ENCODE assay signal across 8 cellular contexts in genomic region chr7:44735403-44736165, GRCh38. TPM values are rescaled to one million over a fixed set of nuclear protein-coding genes. Genes with fewer than 3 reads are reported as not detected.
DNase-seq lines count a peak whose midpoint lies in the region; ATAC-seq, FAIRE-seq and TF ChIP-seq lines count a peak whose summit lies in the region.

No MANE protein-coding gene starts in this region.

- no peaks in the 10 kb centered on the region for H3K27me3 ChIP-seq in K562 (ENCODE audit: control insufficient read depth in 2 of 2, insufficient read depth in 2 of 2, low read length in 2 of 2)
- no peaks in the 10 kb centered on the region for H3K27me3 ChIP-seq in spleen (replicated peaks in 1 of 7)
- H3K27me3 ChIP-seq in dorsolateral prefrontal cortex: no peaks in the 10 kb centered on the region

- H3K36me3 ChIP-seq in K562 (ENCODE audit: control insufficient read depth, insufficient read depth, low read length): no peaks in the 10 kb centered on the region
- no peaks in the 10 kb centered on the region for H3K36me3 ChIP-seq in spleen

- no TSS peak for BruUV-seq in K562 (replicated peaks; lab: Mats Ljungman, UMichigan)

- no peak for FAIRE-seq in K562 (lab: Jason Lieb, UNC)

- H3K79me2 ChIP-seq in K562 (ENCODE audit: control insufficient read depth, insufficient read depth, low read length): no peaks in the 10 kb centered on the region

- CTCF ChIA-PET in K562 (lab: Yijun Ruan, JAX; ENCODE audit: low intra/inter-chr PET ratio): no interaction called here

- no peak overlapping the region for H2AFZ ChIP-seq in K562 (ENCODE audit: low read depth, low read length)

- no peak for TF ChIP-seq RAD21 in K562 (CRISPR knock-in tag; conservative IDR thresholded peaks at IDR 0.05 in 1 of 2, IDR thresholded peaks at IDR 0.05 in 1 of 2)

- in situ Hi-C loops in K562 (cut with MboI): no loop called here

- H3K4me2 ChIP-seq in K562 (ENCODE audit: insufficient read depth, low read length): no peak overlapping the region

- no peaks in the 10 kb centered on the region for H3K9me1 ChIP-seq in K562 (ENCODE audit: control insufficient read depth, insufficient read depth, low read length)

- DNase-seq in NCI-H460 (ENCODE audit: extremely low read depth, low read depth) (peak; percentile 96), K562 (ENCODE audit: extremely low read depth in 1 of 4, low spot score in 3 of 4) (no peak), spleen (peak; percentile 10), OCI-M1 (lab: John Stamatoyannopoulos, UW) (no peak), dorsolateral prefrontal cortex (no peak), NCI-H748 (lab: John Stamatoyannopoulos, UW; ENCODE audit: unreplicated experiment) (no peak)
- DNase-seq in activated effector memory CD4-positive, alpha-beta T cell treated with Interleukin-2 at 50 U/mL for 16 hours: no peak

- ATAC-seq in GM21423 (IDR thresholded peaks at IDR 0.05; ENCODE audit: unreplicated experiment): peak; percentile 59
- ATAC-seq in K562: no peak

- H4K20me1 ChIP-seq in K562 (replicated peaks; ENCODE audit: control insufficient read depth, insufficient read depth, low read length): no peaks in the 10 kb centered on the region

- H3K9me3 ChIP-seq in K562 (replicated peaks; ENCODE audit: control insufficient read depth, insufficient read depth, low read depth, low read length): no peaks in the 10 kb centered on the region
- no peaks in the 10 kb centered on the region for H3K9me3 ChIP-seq in spleen

- no peak for TF ChIP-seq EP300 in K562 (IDR thresholded peaks at IDR 0.05; ENCODE audit: low read length)

- TF ChIP-seq CTCF in K562 (IDR thresholded peaks at IDR 0.05 in 2 of 3, conservative IDR thresholded peaks at IDR 0.05 in 1 of 3; ENCODE audit: insufficient read depth in 2 of 3, low read depth in 1 of 3, low read length in 3 of 3) (no peak), spleen (IDR thresholded peaks at IDR 0.05 in 8 of 11, conservative IDR thresholded peaks at IDR 0.05 in 3 of 11) (no peak), dorsolateral prefrontal cortex (IDR thresholded peaks at IDR 0.05 in 54 of 56, conservative IDR thresholded peaks at IDR 0.05 in 2 of 56; ENCODE audit: low read depth in 1 of 56, partially characterized antibody in 56 of 56) (no peak)

- no peak overlapping the region for H3K9ac ChIP-seq in K562 (ENCODE audit: insufficient read depth in 1 of 2, low read depth in 2 of 2, low read length in 2 of 2)

- 53% methylated on average over 5 of the region's 5 CpGs for WGBS in K562 (ENCODE audit: insufficient coverage, low coverage, missing lambda C conversion rate)
- WGBS in spleen, 5 donors: 61 to 73% (median 63%) methylated on average over 5 of the region's 5 CpGs

- H3K4me3 ChIP-seq in K562 (no peak overlapping the region), spleen (no peak overlapping the region), dorsolateral prefrontal cortex (no peak overlapping the region)

- intact Hi-C loops in K562 (cut with micrococcal nuclease): no loop called here
- intact Hi-C loops in spleen (cut with DNase I; ENCODE audit: low total_unique reads): no loop called here
- intact Hi-C loops in dorsolateral prefrontal cortex (cut with DNase I): no loop called here

- H3K27ac ChIP-seq in K562 (ENCODE audit: extremely low read depth, low read depth, low read length) (no peak overlapping the region), spleen (no peak overlapping the region), dorsolateral prefrontal cortex (no peak overlapping the region)

- TF ChIP-seq POLR2A in K562 (conservative IDR thresholded peaks at IDR 0.05) (no peak), spleen (IDR thresholded peaks at IDR 0.05) (no peak)

- H3K4me1 ChIP-seq in K562 (replicated peaks in 1 of 2; ENCODE audit: control insufficient read depth in 2 of 2, insufficient read depth in 2 of 2, low read length in 2 of 2): no peaks in the 10 kb centered on the region; a peak in 1 of 5 replicates
- peaks cover 0 to 7% (median 0%) of the 10 kb centered on the region in 6 donors for H3K4me1 ChIP-seq in spleen

- POLR2A ChIA-PET in K562 (lab: Yijun Ruan, JAX): interaction anchor here (1.0 kb wide), 1 partner anchor 13 kb away, joined by 3 read pairs; no protein-coding TSS in a partner anchor

TF ChIP-seq in K562, 482 proteins besides CTCF, POLR2A, EP300 and RAD21 (continues in another document):
- TF ChIP-seq PHF21A (IDR thresholded peaks at IDR 0.05; ENCODE audit: borderline replicate concordance, low read depth) (no peak), ZNF764 (CRISPR knock-in tag; IDR thresholded peaks at IDR 0.05; ENCODE audit: low read depth) (no peak), ZNF146 (CRISPR knock-in tag; IDR thresholded peaks at IDR 0.05; ENCODE audit: unreplicated experiment) (peak; percentile 86), DMBX1 (CRISPR knock-in tag; IDR thresholded peaks at IDR 0.05; ENCODE audit: borderline replicate concordance) (no peak), ERF (CRISPR knock-in tag; IDR thresholded peaks at IDR 0.05) (no peak), FOSL1 (tag; conservative IDR thresholded peaks at IDR 0.05) (peak; percentile 73)

RNA-seq across cellular contexts. Expression of gene ZMIZ2, which starts 13.1 kb away (rescaled TPM):
- 20.9 and 21.0 TPM in 2 replicates for total RNA-seq in NCI-H460 (2014; rRNA removed; shearing (Covaris generic))
- 42.5 and 55.2 TPM in 2 replicates for polyA plus RNA-seq in NCI-H460 (2014; cell fraction: nucleus; rRNA removed)
- total RNA-seq in K562 (2011; cell fraction: chromatin; rRNA removed; ENCODE audit: low replicate concordance): 88.7 and 221 TPM in 2 replicates
- total RNA-seq in K562 (2011; cell fraction: nucleolus; rRNA removed): 115 and 124 TPM in 2 replicates
- 100 and 113 TPM in 2 replicates for total RNA-seq in K562 (2011; cell fraction: nucleoplasm; rRNA removed)
- 4.5 and 8.0 TPM in 2 replicates for total RNA-seq in K562 (2014; rRNA removed)
- 2.6 and 4.3 TPM in 2 replicates for total RNA-seq in K562 (2014; rRNA removed; fragmentation: Illumina TruSeq; extraction: Trizol)
- total RNA-seq in K562 (2015; rRNA removed; fragmentation: Illumina TruSeq; extraction: Trizol): 4.9 and 5.9 TPM in 2 replicates
- total RNA-seq in K562 (2021): 34.7 and 40.3 TPM in 2 replicates
- 5.2 and 12.7 TPM in 2 replicates for polyA plus RNA-seq in K562 (2011; rRNA removed)
- polyA plus RNA-seq in K562 (2011; cell fraction: cytosol; rRNA removed): 3.5 and 5.4 TPM in 2 replicates
- polyA plus RNA-seq in K562 (2011; cell fraction: nucleus; rRNA removed): 93.5 and 148 TPM in 2 replicates
- polyA plus RNA-seq in K562 (2012): 39.3 and 55.6 TPM in 2 replicates
- 15.5 and 22.3 TPM in 2 replicates for polyA plus RNA-seq in K562 (2014; fragmentation: Illumina TruSeq; extraction: Trizol)
- under 1 TPM; 0.13 to 0.18 TPM for polyA plus RNA-seq in K562 (2014; fragmentation: Nextera tagmentation; extraction: Ambion mirVana)
- 19.1 and 20.0 TPM in 2 replicates for polyA plus RNA-seq in K562 (2014; rRNA removed)
- 7.6 and 8.2 TPM in 2 replicates for polyA minus RNA-seq in K562 (2011; rRNA and poly(A)+ RNA removed)
- polyA minus RNA-seq in K562 (2011; cell fraction: cytosol; rRNA and poly(A)+ RNA removed): 9.3 and 11.0 TPM in 2 replicates
- polyA minus RNA-seq in K562 (2011; cell fraction: nucleus; rRNA and poly(A)+ RNA removed): 36.5 and 37.0 TPM in 2 replicates
- total RNA-seq in spleen: 100 to 1,000 TPM in 4 of 7 donors, 10 to 100 TPM in 3; 35.6 to 160 (median 125) TPM
- 10 to 100 TPM; 27.7 to 95.7 (median 64.5) TPM for polyA plus RNA-seq in spleen
- total RNA-seq in dorsolateral prefrontal cortex: 100 to 1,000 TPM; 106 to 231 (median 160) TPM

Comparison
In these comparisons a context has a peak if more than half of its experiments do, and no peak if none do; other contexts are left out.
1. DNase-seq: peak in NCI-H460 (single experiment) and spleen (single experiment); none in K562 (0 of 4), OCI-M1 (single experiment), activated effector memory CD4-positive, alpha-beta T cell treated with Interleukin-2 at 50 U/mL for 16 hours (single experiment), dorsolateral prefrontal cortex (0 of 10) and NCI-H748 (single experiment).